In genomic region chr16:28873543-28874201, GRCh38 we compare ENCODE assay signal across 8 cellular contexts. TPM values are rescaled to one million over a fixed set of nuclear protein-coding genes. Genes with fewer than 3 reads are reported as not detected.
DNase-seq lines count a peak whose midpoint lies in the region; ATAC-seq, FAIRE-seq and TF ChIP-seq lines count a peak whose summit lies in the region.

No MANE protein-coding gene starts in this region.

- H3K4me3 ChIP-seq in GM12865 (ENCODE audit: low read depth, low read length) (no peak overlapping the region), keratinocyte (ENCODE audit: control insufficient read depth in 2 of 3, extremely low read depth in 1 of 3, insufficient read depth in 2 of 3, low read depth in 1 of 3, low read length in 3 of 3) (no peak overlapping the region)

- H3K27ac ChIP-seq in keratinocyte (ENCODE audit: control insufficient read depth, insufficient read depth, low read length), result no peak overlapping the region

- dilution Hi-C loops in keratinocyte (cut with MboI; ENCODE audit: extremely low pct_ligation_motif_present, low sequenced_read_pairs), result no loop called here

- H3K4me1 ChIP-seq in keratinocyte (ENCODE audit: control insufficient read depth, extremely low read depth, insufficient read depth, low read length), result no peaks in the 10 kb centered on the region

- H3K36me3 ChIP-seq in keratinocyte (ENCODE audit: control insufficient read depth in 2 of 2, extremely low read depth in 1 of 2, insufficient read depth in 2 of 2, low read length in 2 of 2), result peaks cover 23 to 25% of the 10 kb centered on the region in 2 experiments

- no peak overlapping the region for H3K4me2 ChIP-seq in keratinocyte (ENCODE audit: control insufficient read depth, extremely low read depth, insufficient read depth, low read depth, low read length)

- no peaks in the 10 kb centered on the region for H3K9me1 ChIP-seq in keratinocyte (ENCODE audit: control insufficient read depth, extremely low read depth, insufficient read depth, low read length)

- no peak overlapping the region for H3K27ac Mint-ChIP-seq in activated naive CD4-positive, alpha-beta T cell treated with anti-CD3 and anti-CD28 coated beads, Interleukin-2, amount 10 ng/mL, durations not matched to agents 7 days and 5 days

- H4K20me1 ChIP-seq in keratinocyte (ENCODE audit: control insufficient read depth, extremely low read depth, insufficient read depth, low read length), result no peaks in the 10 kb centered on the region

- DNase-seq in GM12865 (ENCODE audit: low read depth), result peak; percentile 47
- peak; percentile 56 for DNase-seq in RPMI8226
- peak; percentile 70 for DNase-seq in activated naive CD4-positive, alpha-beta T cell treated with anti-CD3 and anti-CD28 coated beads, Interleukin-2, amount 10 ng/mL, durations not matched to agents 7 days and 5 days
- DNase-seq in keratinocyte (ENCODE audit: low read depth, low spot score), result no peak
- DNase-seq in stimulated activated CD8-positive, alpha-beta memory T cell treated with anti-CD3 and anti-CD28 coated beads, Interleukin-4, amount 100 ng/mL, for 24 hours (ENCODE audit: low read depth), result peak; percentile 33

- no peaks in the 10 kb centered on the region for H3K27me3 Mint-ChIP-seq in activated naive CD4-positive, alpha-beta T cell treated with anti-CD3 and anti-CD28 coated beads, Interleukin-2, amount 10 ng/mL, durations not matched to agents 7 days and 5 days

- H3K36me3 Mint-ChIP-seq in activated naive CD4-positive, alpha-beta T cell treated with anti-CD3 and anti-CD28 coated beads, Interleukin-2, amount 10 ng/mL, durations not matched to agents 7 days and 5 days, result peaks cover 25% of the 10 kb centered on the region

- no peaks in the 10 kb centered on the region for H3K79me2 ChIP-seq in keratinocyte (ENCODE audit: control insufficient read depth, insufficient read depth, low read length)

- no peak overlapping the region for H2AFZ ChIP-seq in keratinocyte (ENCODE audit: control insufficient read depth, low read length)

- H3K9me3 ChIP-seq in keratinocyte (ENCODE audit: control insufficient read depth, low read depth, low read length), result no peaks in the 10 kb centered on the region

- H3K9me3 Mint-ChIP-seq in activated naive CD4-positive, alpha-beta T cell treated with anti-CD3 and anti-CD28 coated beads, Interleukin-2, amount 10 ng/mL, durations not matched to agents 7 days and 5 days, result no peaks in the 10 kb centered on the region

- ATAC-seq in HG03469 (IDR thresholded peaks at IDR 0.05; ENCODE audit: unreplicated experiment) (no peak), HG03108 (IDR thresholded peaks at IDR 0.05; ENCODE audit: unreplicated experiment) (no peak), GM18861 (IDR thresholded peaks at IDR 0.05; ENCODE audit: unreplicated experiment) (no peak)

- peaks cover 11% of the 10 kb centered on the region for H3K4me1 Mint-ChIP-seq in activated naive CD4-positive, alpha-beta T cell treated with anti-CD3 and anti-CD28 coated beads, Interleukin-2, amount 10 ng/mL, durations not matched to agents 7 days and 5 days

- TF ChIP-seq CTCF in GM12865 (IDR thresholded peaks at IDR 0.05; ENCODE audit: insufficient read depth, low read depth, low read length, missing control alignments) (peak; percentile 88), keratinocyte (optimal IDR thresholded peaks at IDR 0.05 in 1 of 3, IDR thresholded peaks at IDR 0.05 in 1 of 3, conservative IDR thresholded peaks at IDR 0.05 in 1 of 3; ENCODE audit: extremely low read depth in 1 of 3, insufficient read depth in 2 of 3, low read length in 3 of 3) (peak; percentile 61 to 85 (median 72))

- H3K4me3 Mint-ChIP-seq in activated naive CD4-positive, alpha-beta T cell treated with anti-CD3 and anti-CD28 coated beads, Interleukin-2, amount 10 ng/mL, durations not matched to agents 7 days and 5 days, result no peak overlapping the region

- no peaks in the 10 kb centered on the region for H3K27me3 ChIP-seq in keratinocyte (ENCODE audit: control insufficient read depth, extremely low read depth, insufficient read depth, low read length)

- FAIRE-seq in keratinocyte (lab: Jason Lieb, UNC), result no peak

- H3K9ac ChIP-seq in keratinocyte (ENCODE audit: control insufficient read depth, extremely low read depth, insufficient read depth, low read length), result no peak overlapping the region

- CTCF ChIA-PET in activated naive CD4-positive, alpha-beta T cell treated with anti-CD3 and anti-CD28 coated beads, Interleukin-2, amount 10 ng/mL, durations not matched to agents 7 days and 5 days (lab: Charles Lee), result interaction anchor here (0.7 to 6.5 kb wide), 8 partner anchors 10 to 73 kb away, joined by 3 to 66 read pairs (median 4); partner anchors contain the start of genes CD19 and SH2B1

RNA-seq across cellular contexts. Expression of gene ATP2A1, which starts 4.6 kb away (rescaled TPM):
- polyA plus RNA-seq in keratinocyte, result 0.12 to 0.48 TPM (median 0.29 TPM) in 3 replicates
- 0.81 TPM for polyA plus RNA-seq in keratinocyte (2011; ENCODE audit: low read depth)
- polyA plus RNA-seq in keratinocyte (2011; cell fraction: cytosol; rRNA removed), result 0.03 and 0.06 TPM in 2 replicates
- 2.5 and 4.2 TPM in 2 replicates for polyA plus RNA-seq in keratinocyte (2011; cell fraction: nucleus; rRNA removed)
- polyA plus RNA-seq in keratinocyte (2012; ENCODE audit: low replicate concordance), result 1.8 and 1.9 TPM in 2 replicates
- polyA minus RNA-seq in keratinocyte, result 0.23 to 0.48 TPM (median 0.33 TPM) in 3 replicates
- polyA minus RNA-seq in keratinocyte (2011; cell fraction: cytosol; rRNA and poly(A)+ RNA removed), result not detected
- polyA minus RNA-seq in keratinocyte (2011; cell fraction: nucleus; rRNA and poly(A)+ RNA removed), result 0.42 and 1.3 TPM in 2 replicates

RNA-seq across cellular contexts. Expression of gene SH2B1, which starts 10.0 kb away (rescaled TPM):
- polyA plus RNA-seq in keratinocyte, result 10.5 to 17.9 TPM (median 15.7 TPM) in 3 replicates
- polyA plus RNA-seq in keratinocyte (2011; ENCODE audit: low read depth), result 2.9 TPM
- 11.4 and 15.2 TPM in 2 replicates for polyA plus RNA-seq in keratinocyte (2011; cell fraction: cytosol; rRNA removed)
- 55.4 and 62.4 TPM in 2 replicates for polyA plus RNA-seq in keratinocyte (2011; cell fraction: nucleus; rRNA removed)
- 15.1 and 19.4 TPM in 2 replicates for polyA plus RNA-seq in keratinocyte (2012; ENCODE audit: low replicate concordance)
- polyA minus RNA-seq in keratinocyte, result 11.3 to 31.5 TPM (median 14.2 TPM) in 3 replicates
- 19.4 TPM for polyA minus RNA-seq in keratinocyte (2011; cell fraction: cytosol; rRNA and poly(A)+ RNA removed)
- 11.3 and 17.5 TPM in 2 replicates for polyA minus RNA-seq in keratinocyte (2011; cell fraction: nucleus; rRNA and poly(A)+ RNA removed)

RNA-seq across cellular contexts. Expression of gene TUFM, which starts 27.5 kb away (rescaled TPM):
- 104 to 145 TPM (median 134 TPM) in 3 replicates for polyA plus RNA-seq in keratinocyte
- 94.7 TPM for polyA plus RNA-seq in keratinocyte (2011; ENCODE audit: low read depth)
- polyA plus RNA-seq in keratinocyte (2011; cell fraction: cytosol; rRNA removed), result 70.1 and 121 TPM in 2 replicates
- polyA plus RNA-seq in keratinocyte (2011; cell fraction: nucleus; rRNA removed), result 238 and 243 TPM in 2 replicates
- polyA plus RNA-seq in keratinocyte (2012; ENCODE audit: low replicate concordance), result 152 and 174 TPM in 2 replicates
- 42.7 to 146 TPM (median 71.6 TPM) in 3 replicates for polyA minus RNA-seq in keratinocyte
- 79.0 TPM for polyA minus RNA-seq in keratinocyte (2011; cell fraction: cytosol; rRNA and poly(A)+ RNA removed)
- polyA minus RNA-seq in keratinocyte (2011; cell fraction: nucleus; rRNA and poly(A)+ RNA removed), result 46.2 and 50.9 TPM in 2 replicates

RNA-seq across cellular contexts. Expression of gene ATXN2L, which starts 50.9 kb away (rescaled TPM):
- 10.5 to 28.1 TPM (median 11.8 TPM) in 3 replicates for polyA plus RNA-seq in keratinocyte
- 46.3 TPM for polyA plus RNA-seq in keratinocyte (2011; ENCODE audit: low read depth)
- 20.9 and 35.7 TPM in 2 replicates for polyA plus RNA-seq in keratinocyte (2011; cell fraction: cytosol; rRNA removed)
- polyA plus RNA-seq in keratinocyte (2011; cell fraction: nucleus; rRNA removed), result 89.7 and 115 TPM in 2 replicates
- 69.0 and 70.4 TPM in 2 replicates for polyA plus RNA-seq in keratinocyte (2012; ENCODE audit: low replicate concordance)
- polyA minus RNA-seq in keratinocyte, result 12.0 to 101 TPM (median 27.9 TPM) in 3 replicates
- polyA minus RNA-seq in keratinocyte (2011; cell fraction: cytosol; rRNA and poly(A)+ RNA removed), result 51.4 TPM
- polyA minus RNA-seq in keratinocyte (2011; cell fraction: nucleus; rRNA and poly(A)+ RNA removed), result 42.2 and 54.4 TPM in 2 replicates

RNA-seq across cellular contexts. Expression of gene RABEP2, which starts 51.4 kb away (rescaled TPM):
- 8.7 to 11.8 TPM (median 9.0 TPM) in 3 replicates for polyA plus RNA-seq in keratinocyte
- 9.7 TPM for polyA plus RNA-seq in keratinocyte (2011; ENCODE audit: low read depth)
- polyA plus RNA-seq in keratinocyte (2011; cell fraction: cytosol; rRNA removed), result 3.6 and 12.6 TPM in 2 replicates
- polyA plus RNA-seq in keratinocyte (2011; cell fraction: nucleus; rRNA removed), result 11.8 and 14.4 TPM in 2 replicates
- 5.8 and 14.4 TPM in 2 replicates for polyA plus RNA-seq in keratinocyte (2012; ENCODE audit: low replicate concordance)
- 4.3 to 5.6 TPM (median 4.8 TPM) in 3 replicates for polyA minus RNA-seq in keratinocyte
- 11.5 TPM for polyA minus RNA-seq in keratinocyte (2011; cell fraction: cytosol; rRNA and poly(A)+ RNA removed)
- 9.1 and 10.0 TPM in 2 replicates for polyA minus RNA-seq in keratinocyte (2011; cell fraction: nucleus; rRNA and poly(A)+ RNA removed)
